In the genomic region with DNA sequence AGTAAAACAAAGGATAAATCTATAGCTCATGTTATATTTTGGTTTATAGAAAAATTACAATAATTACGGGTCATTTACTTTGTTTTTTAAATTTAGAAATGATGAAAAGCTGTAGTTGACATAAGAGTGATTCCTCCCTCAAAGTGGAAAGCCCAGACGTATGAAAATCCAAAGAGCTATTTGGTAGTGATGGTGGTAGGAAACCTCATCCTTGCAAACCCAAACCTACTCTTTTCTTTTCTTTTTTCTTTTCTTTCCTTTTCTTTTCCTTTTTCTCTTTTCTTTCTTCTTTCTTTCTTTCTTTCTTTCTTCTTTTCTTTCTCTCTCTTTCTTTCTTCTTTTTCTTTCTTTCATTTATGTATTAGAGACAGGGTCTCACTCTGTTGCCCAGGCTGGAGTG, we compare ENCODE assay signal across 24 cellular contexts.
DNase-seq lines count a peak whose midpoint lies in the region; ATAC-seq and TF ChIP-seq lines count a peak whose summit lies in the region.
"Had no signal": no experiment of that assay in that cellular context is flagged by ENCODE, and none has a peak within 500 bp of the region (broad histone marks: within the 10 kb centered on the region; RNA-seq: fewer than 3 reads in every experiment).

No MANE protein-coding gene starts in this region.

- BruUV-seq in IMR-90 (replicated peaks; lab: Mats Ljungman, UMichigan): no TSS peak

- H2AFZ ChIP-seq in GM23248 (no peak overlapping the region), IMR-90 (replicated peaks; ENCODE audit: low read length, poor library complexity) (no peak overlapping the region), smooth muscle cell (ENCODE audit: low read depth) (no peak overlapping the region)
- H2AFZ ChIP-seq: PC-9 had no signal

- H3K36me3 ChIP-seq in GM23248 (ENCODE audit: low read depth) (no peaks in the 10 kb centered on the region), IMR-90 (ENCODE audit: control insufficient read depth, insufficient read depth, low read length) (no peaks in the 10 kb centered on the region), smooth muscle cell (ENCODE audit: low read depth) (no peaks in the 10 kb centered on the region)
- H3K36me3 ChIP-seq: SJCRH30 had no signal

- DNase-seq in GM23248 (no peak), IMR-90 (no peak), epithelial cell of prostate (ENCODE audit: low read depth, low spot score) (no peak), smooth muscle cell (lab: John Stamatoyannopoulos, UW; ENCODE audit: unreplicated experiment) (no peak), chondrocyte (ENCODE audit: low spot score) (no peak), NCI-H82 treated with DMSO at 0.1 percent for 48 hours (lab: John Stamatoyannopoulos, UW; ENCODE audit: unreplicated experiment) (no peak), NCI-H146 (lab: John Stamatoyannopoulos, UW) (no peak)
- DNase-seq: CD8-positive, alpha-beta memory T cell; DMS 273 treated with DMSO at 0.1 percent for 48 hours; DMS79; GF-D8; NCI-H1092; NCI-H1417 treated with DMSO at 0.1 percent for 48 hours; NCI-H187 treated with DMSO at 0.1 percent for 48 hours; NCI-H524 treated with DMSO at 0.1 percent for 48 hours; NCI-H774; NK-92 treated with Interleukin-12 subunit alpha and Interleukin-12 subunit beta, amount 100 ng/mL, for 24 hours; PC-9; SJCRH30; T-cell had no signal

- peak overlapping the region; percentile 76 for H3K4me2 ChIP-seq in GM23248 (ENCODE audit: unreplicated experiment)
- H3K4me2 ChIP-seq in IMR-90 (ENCODE audit: low read depth, low read length): no peak overlapping the region
- no peak overlapping the region for H3K4me2 ChIP-seq in smooth muscle cell
- H3K4me2 ChIP-seq: KMS-11 had no signal

- CTCF ChIA-PET in IMR-90 (lab: Yijun Ruan, JAX): interaction anchor here (0.7 to 1.4 kb wide), 3 partner anchors 9 to 180 kb away, joined by 5 to 6 read pairs (median 5); no protein-coding TSS in a partner anchor

- in situ Hi-C loops in GM23248 (cut with MboI): no loop called here
- in situ Hi-C loops in IMR-90 (cut with MboI; ENCODE audit: low sequenced_read_pairs): no loop called here

- peak overlapping the region; percentile 62 for H2BK5ac ChIP-seq in IMR-90 (ENCODE audit: low read depth, low read length, poor library complexity, severe bottlenecking)

- 0 out of 3 replicates have a peak overlapping the region, but pooled peaks have one; percentile 36 for H2BK15ac ChIP-seq in IMR-90 (ENCODE audit: low read depth, low read length)

- H3K9ac ChIP-seq in GM23248: no peak overlapping the region
- no peak overlapping the region for H3K9ac ChIP-seq in IMR-90 (ENCODE audit: low read depth, low read length)
- no peak overlapping the region for H3K9ac ChIP-seq in smooth muscle cell (ENCODE audit: low read depth)
- H3K9ac ChIP-seq: KMS-11 had no signal

- H3K23ac ChIP-seq in IMR-90 (ENCODE audit: low read depth, low read length): no peak overlapping the region

- no peaks in the 10 kb centered on the region for H3K79me1 ChIP-seq in IMR-90 (ENCODE audit: low read depth in 1 of 2, low read length in 2 of 2)

- H3K4me1 ChIP-seq in GM23248 (ENCODE audit: insufficient read depth) (peaks cover 38% of the 10 kb centered on the region), IMR-90 (ENCODE audit: control insufficient read depth, insufficient read depth, low read length) (peaks cover 10% of the 10 kb centered on the region), smooth muscle cell (ENCODE audit: low read depth) (no peaks in the 10 kb centered on the region)
- H3K4me1 ChIP-seq: SJCRH30 had no signal

- H2AK9ac ChIP-seq in IMR-90 (replicated peaks; ENCODE audit: low read depth, low read length, poor library complexity): no peak overlapping the region

- H3K9me3 ChIP-seq in GM23248 (ENCODE audit: low read depth) (no peaks in the 10 kb centered on the region), IMR-90 (ENCODE audit: control insufficient read depth, insufficient read depth, low read length) (no peaks in the 10 kb centered on the region), smooth muscle cell (replicated peaks; ENCODE audit: low read depth) (no peaks in the 10 kb centered on the region)
- H3K9me3 ChIP-seq: SJCRH30 had no signal

- no peaks in the 10 kb centered on the region for H3K27me3 ChIP-seq in GM23248 (replicated peaks; ENCODE audit: insufficient read depth)
- no peaks in the 10 kb centered on the region for H3K27me3 ChIP-seq in IMR-90 (ENCODE audit: control insufficient read depth, insufficient read depth, low read length)
- no peaks in the 10 kb centered on the region for H3K27me3 ChIP-seq in smooth muscle cell (ENCODE audit: low read depth)
- H3K27me3 ChIP-seq: SJCRH30 had no signal

- TF ChIP-seq CTCF in IMR-90 (conservative IDR thresholded peaks at IDR 0.05; ENCODE audit: low read depth, low read length) (no peak), smooth muscle cell (IDR thresholded peaks at IDR 0.05; ENCODE audit: borderline replicate concordance, insufficient read depth, poor library complexity, severe bottlenecking) (no peak), chondrocyte (IDR thresholded peaks at IDR 0.05) (no peak)

- H2BK120ac ChIP-seq in IMR-90 (ENCODE audit: low read depth, low read length): peak overlapping the region; percentile 20; the same call in 1 of the 2 replicates

- dilution Hi-C loops in IMR-90 (cut with HindIII; ENCODE audit: low sequenced_read_pairs, unreplicated experiment): no loop called here

- H3K18ac ChIP-seq in IMR-90 (ENCODE audit: low read depth, low read length): peak overlapping the region; percentile 80; the same call in 1 of the 2 replicates

- H3K9me3 Mint-ChIP-seq in chondrocyte (ENCODE audit: low read depth): no peaks in the 10 kb centered on the region

- ATAC-seq in IMR-90 (ENCODE audit: low read depth): no peak
- ATAC-seq: HCT116, Right ventricle myocardium inferior, T-cell had no signal

- 0 out of 2 replicates have a peak overlapping the region, but pooled peaks have one; percentile 31 for H2AK5ac ChIP-seq in IMR-90 (ENCODE audit: low read depth, low read length)

- peak overlapping the region; percentile 62 for H4K91ac ChIP-seq in IMR-90 (ENCODE audit: insufficient read depth, low read depth, low read length)

- H3F3A ChIP-seq in GM23248 (ENCODE audit: insufficient read depth): peaks cover 50% of the 10 kb centered on the region
- peaks cover 2% of the 10 kb centered on the region for H3F3A ChIP-seq in smooth muscle cell (ENCODE audit: low read depth)

- peak overlapping the region; percentile 57; the same call in 1 of the 2 replicates for H4K5ac ChIP-seq in IMR-90 (ENCODE audit: low read depth, low read length)

- H3K56ac ChIP-seq in IMR-90 (ENCODE audit: extremely low read depth, insufficient read depth, low read length): no peak overlapping the region

- peaks cover under 1% of the 10 kb centered on the region for H3K36me3 Mint-ChIP-seq in chondrocyte (ENCODE audit: low read depth)
- H3K36me3 Mint-ChIP-seq: CD14-positive monocyte; CD8-positive, alpha-beta memory T cell; T-cell had no signal

- POLR2A ChIA-PET in IMR-90 (lab: Charles Lee; ENCODE audit: unreplicated experiment): interaction anchor here (0.6 to 0.7 kb wide), 2 partner anchors 20 to 840 kb away, joined by 3 to 4 read pairs; no protein-coding TSS in a partner anchor

- no peaks in the 10 kb centered on the region for H3K27me3 Mint-ChIP-seq in chondrocyte (ENCODE audit: low read depth)

- no peak overlapping the region for H4K8ac ChIP-seq in IMR-90 (ENCODE audit: low read depth in 2 of 2, low read length in 2 of 2)

- H3K14ac ChIP-seq in IMR-90 (replicated peaks; ENCODE audit: low read depth, low read length): 0 out of 2 replicates have a peak overlapping the region, but pooled peaks have one; percentile 25

- H4K20me1 ChIP-seq in GM23248 (ENCODE audit: insufficient read depth): no peaks in the 10 kb centered on the region
- no peaks in the 10 kb centered on the region for H4K20me1 ChIP-seq in IMR-90 (ENCODE audit: insufficient read depth, low read length)
- no peaks in the 10 kb centered on the region for H4K20me1 ChIP-seq in smooth muscle cell (ENCODE audit: low read depth)

- H3K27ac ChIP-seq in GM23248: peak overlapping the region; percentile 55; the same call in 1 of the 2 replicates
- H3K27ac ChIP-seq in IMR-90 (ENCODE audit: insufficient read depth, low read length): no peak overlapping the region
- peak overlapping the region; percentile 48 for H3K27ac ChIP-seq in epithelial cell of prostate
- peak overlapping the region; percentile 64 for H3K27ac ChIP-seq in smooth muscle cell (ENCODE audit: low read depth)
- H3K27ac ChIP-seq: KMS-11, SJCRH30 had no signal

- H3K4me3 ChIP-seq in GM23248 (no peak overlapping the region), IMR-90 (ENCODE audit: insufficient read depth, low read depth, low read length) (no peak overlapping the region), smooth muscle cell (no peak overlapping the region)
- H3K4me3 ChIP-seq: PC-9, SJCRH30 had no signal

- no peak overlapping the region for H3K4me3 Mint-ChIP-seq in chondrocyte (ENCODE audit: unreplicated experiment)
- H3K4me3 Mint-ChIP-seq: CD14-positive monocyte; CD8-positive, alpha-beta memory T cell; T-cell had no signal

- 0 out of 2 replicates have a peak, but pooled peaks cover 3% of the 10 kb centered on the region for H3K9me1 ChIP-seq in IMR-90 (ENCODE audit: insufficient read depth, low read length)

- H3K9me2 ChIP-seq in GM23248 (ENCODE audit: insufficient read depth): no peaks in the 10 kb centered on the region

- intact Hi-C loops in IMR-90 (cut with micrococcal nuclease): loop anchor here (5.0 kb wide), 1 partner anchor 194 kb away; no protein-coding TSS in a partner anchor

- peaks cover 21% of the 10 kb centered on the region for H3K4me1 Mint-ChIP-seq in chondrocyte (ENCODE audit: low read depth)
- H3K4me1 Mint-ChIP-seq: CD14-positive monocyte; CD8-positive, alpha-beta memory T cell; T-cell had no signal

- WGBS in GM23248 (ENCODE audit: low coverage in 1 of 2, low lambda C conversion rate in 2 of 2, missing lambda C conversion rate in 2 of 2), 2 experiments: 71 to 77% methylated on average over 2 of the region's 2 CpGs
- WGBS in IMR-90 (ENCODE audit: extremely low coverage in 2 of 2, insufficient read length in 1 of 2), 2 experiments: no CpG with 5 or more reads among the region's 2 CpGs
- 84% methylated on average over 2 of the region's 2 CpGs for WGBS in smooth muscle cell (ENCODE audit: low lambda C conversion rate)

- H2BK20ac ChIP-seq in IMR-90 (ENCODE audit: low read depth, low read length): peak overlapping the region; percentile 70; the same call in 1 of the 2 replicates

- no peak for TF ChIP-seq RAD21 in IMR-90 (IDR thresholded peaks at IDR 0.05; ENCODE audit: low read length)

- TF ChIP-seq POLR2A in IMR-90 (IDR thresholded peaks at IDR 0.05; ENCODE audit: low read depth, low read length): no peak

- H3K4ac ChIP-seq in IMR-90 (ENCODE audit: low read depth, low read length): 0 out of 2 replicates have a peak overlapping the region, but pooled peaks have one; percentile 23

- no peak overlapping the region for H3K27ac Mint-ChIP-seq in chondrocyte (ENCODE audit: unreplicated experiment)
- H3K27ac Mint-ChIP-seq: CD14-positive monocyte; CD8-positive, alpha-beta memory T cell; T-cell had no signal

- H3K79me2 ChIP-seq in GM23248 (ENCODE audit: insufficient read depth): no peaks in the 10 kb centered on the region
- no peaks in the 10 kb centered on the region for H3K79me2 ChIP-seq in smooth muscle cell (ENCODE audit: low read depth)

TF ChIP-seq in IMR-90, 13 proteins besides CTCF, POLR2A, EP300 and RAD21:
- TF ChIP-seq NFE2L2 (IDR thresholded peaks at IDR 0.05; ENCODE audit: low read depth, low read length): no peak
